In the genomic region with DNA sequence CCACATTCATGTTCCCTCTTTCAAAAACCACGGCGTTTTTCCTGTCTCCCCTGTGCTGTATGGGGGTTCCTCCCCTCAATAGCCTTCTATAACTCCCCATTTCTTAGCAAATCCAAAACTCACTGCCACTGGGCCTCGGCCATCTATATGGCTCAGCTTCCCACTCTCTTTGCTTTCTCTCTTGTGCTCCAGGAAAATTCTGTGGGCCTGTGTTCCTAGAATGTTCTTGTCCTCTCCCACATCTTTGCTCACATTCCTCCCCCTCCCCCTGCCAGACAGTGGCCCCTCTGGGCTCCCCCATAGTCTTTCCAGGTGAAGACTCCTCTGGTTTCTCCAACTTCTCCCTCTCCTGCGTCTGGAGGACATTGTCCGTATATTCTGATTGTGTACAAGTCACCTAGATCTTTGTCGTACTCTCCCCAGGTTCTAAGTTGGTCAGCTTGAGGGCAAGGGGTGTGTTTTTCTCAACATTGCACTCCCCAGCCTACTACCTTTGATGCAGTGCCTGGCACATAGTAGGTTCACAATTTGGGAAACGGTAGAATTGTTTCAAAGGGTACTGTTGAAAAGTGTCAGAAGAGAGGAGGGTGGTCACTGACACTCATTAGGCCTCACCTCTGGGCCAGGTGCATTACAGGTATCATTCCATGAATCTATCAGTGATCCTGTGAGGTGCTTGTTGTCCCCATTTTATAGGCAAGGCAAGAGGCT, we compare ENCODE assay signal across 12 cellular contexts. TPM values are rescaled to one million over a fixed set of nuclear protein-coding genes. Genes with fewer than 3 reads are reported as not detected.
DNase-seq lines count a peak whose midpoint lies in the region; ATAC-seq and TF ChIP-seq lines count a peak whose summit lies in the region.
"Had no signal": no experiment of that assay in that cellular context is flagged by ENCODE, and none has a peak within 500 bp of the region (broad histone marks: within the 10 kb centered on the region; RNA-seq: fewer than 3 reads in every experiment).

No MANE protein-coding gene starts in this region.

- ATAC-seq in natural killer cell (no peak), GM18909 (IDR thresholded peaks at IDR 0.05; ENCODE audit: poor library complexity, unreplicated experiment) (no peak), GM19397 (IDR thresholded peaks at IDR 0.05; ENCODE audit: unreplicated experiment) (no peak)

- H3K9me3 ChIP-seq in mammary epithelial cell (replicated peaks; ENCODE audit: insufficient read depth, low read length): no peaks in the 10 kb centered on the region
- no peaks in the 10 kb centered on the region for H3K9me3 ChIP-seq in transverse colon

- intact Hi-C loops in activated naive CD4-positive, alpha-beta T cell treated with anti-CD3 and anti-CD28 coated beads for 36 hours (cut with micrococcal nuclease): loop anchor here (5.0 to 10.0 kb wide), 5 partner anchors 263 to 1110 kb away; a partner anchor contains a TSS
- intact Hi-C loops in mammary epithelial cell (cut with micrococcal nuclease) (no loop called here), natural killer cell (cut with micrococcal nuclease) (loop anchor here (5.0 kb wide), 1 partner anchor 662 kb away; no protein-coding TSS in a partner anchor), transverse colon (cut with DNase I; ENCODE audit: low total_unique reads) (loop anchor here (10.0 kb wide), 1 partner anchor 60 kb away; a partner anchor contains a TSS)

- WGBS in mammary epithelial cell (ENCODE audit: low coverage, missing lambda C conversion rate): 75% methylated on average over 5 of the region's 7 CpGs
- WGBS in transverse colon (ENCODE audit: low coverage in 1 of 2), 2 donors: 86 to 89% methylated on average over 3 to 7 of the region's 7 CpGs

- CTCF ChIA-PET in activated naive CD4-positive, alpha-beta T cell treated with anti-CD3 and anti-CD28 coated beads for 36 hours (lab: Charles Lee): interaction anchor here (1.1 kb wide), 1 partner anchor 10 kb away, joined by 3 read pairs; no protein-coding TSS in a partner anchor
- CTCF ChIA-PET in mammary epithelial cell (lab: Charles Lee; ENCODE audit: low non-redundant PET): no interaction called here

- H3K4me2 ChIP-seq in mammary epithelial cell (ENCODE audit: insufficient read depth, low read depth, low read length): no peak overlapping the region

- DNase-seq in activated naive CD4-positive, alpha-beta T cell treated with anti-CD3 and anti-CD28 coated beads for 36 hours: no peak
- DNase-seq in activated naive CD4-positive, alpha-beta T cell treated with anti-CD3 and anti-CD28 coated beads, Interleukin-2, amount 50 U/mL, for 16 hours: no peak
- DNase-seq in mammary epithelial cell: no peak
- peak; percentile 7 for DNase-seq in natural killer cell
- DNase-seq in transverse colon: no peak
- no peak for DNase-seq in GM19240 (ENCODE audit: insufficient read length, low spot score)
- DNase-seq: activated T-cell treated with anti-CD3 and anti-CD28 coated beads, Interleukin-2, amount 50 U/mL, for 1 hour; dorsolateral prefrontal cortex; NCI-H446; SW 1271 had no signal

- no peak for TF ChIP-seq EP300 in transverse colon (IDR thresholded peaks at IDR 0.05; ENCODE audit: low read depth)

- no peak overlapping the region for H2AFZ ChIP-seq in mammary epithelial cell (ENCODE audit: low read depth, low read length)

- no TSS peak for BruUV-seq in mammary epithelial cell (replicated peaks; lab: Mats Ljungman, UMichigan)

- peaks cover 63% of the 10 kb centered on the region for H3K4me1 Mint-ChIP-seq in activated naive CD4-positive, alpha-beta T cell treated with anti-CD3 and anti-CD28 coated beads for 36 hours (ENCODE audit: low read depth)
- H3K4me1 Mint-ChIP-seq in natural killer cell: peaks cover 54 to 78% of the 10 kb centered on the region in 2 donors

- no peaks in the 10 kb centered on the region for H3K36me3 Mint-ChIP-seq in activated naive CD4-positive, alpha-beta T cell treated with anti-CD3 and anti-CD28 coated beads for 36 hours (ENCODE audit: low read depth)
- no peaks in the 10 kb centered on the region for H3K36me3 Mint-ChIP-seq in natural killer cell

- no peaks in the 10 kb centered on the region for H3K27me3 Mint-ChIP-seq in activated naive CD4-positive, alpha-beta T cell treated with anti-CD3 and anti-CD28 coated beads for 36 hours (ENCODE audit: low read depth)
- H3K27me3 Mint-ChIP-seq in natural killer cell (ENCODE audit: low read depth in 2 of 2): no peaks in the 10 kb centered on the region

- peaks cover 12% of the 10 kb centered on the region for H3K79me2 ChIP-seq in mammary epithelial cell (ENCODE audit: insufficient read depth, low read length)

- no peaks in the 10 kb centered on the region for H3K27me3 ChIP-seq in mammary epithelial cell (ENCODE audit: insufficient read depth, low read length)
- H3K27me3 ChIP-seq in transverse colon: no peaks in the 10 kb centered on the region
- H3K27me3 ChIP-seq: dorsolateral prefrontal cortex had no signal

- peaks cover 53% of the 10 kb centered on the region for H3K4me1 ChIP-seq in mammary epithelial cell (ENCODE audit: insufficient read depth, low read length)
- H3K4me1 ChIP-seq in transverse colon: peaks cover 40 to 84% (median 75%) of the 10 kb centered on the region in 4 donors

- H3K9me3 Mint-ChIP-seq in activated naive CD4-positive, alpha-beta T cell treated with anti-CD3 and anti-CD28 coated beads for 36 hours: no peaks in the 10 kb centered on the region
- no peaks in the 10 kb centered on the region for H3K9me3 Mint-ChIP-seq in natural killer cell

- TF ChIP-seq POLR2A in transverse colon (IDR thresholded peaks at IDR 0.05): no peak

- dilution Hi-C loops in mammary epithelial cell (cut with HindIII; ENCODE audit: low sequenced_read_pairs): loop anchor here (5.0 kb wide), 1 partner anchor 43 kb away; no protein-coding TSS in a partner anchor

- peak overlapping the region; percentile 20 for H3K27ac Mint-ChIP-seq in activated naive CD4-positive, alpha-beta T cell treated with anti-CD3 and anti-CD28 coated beads for 36 hours
- H3K27ac Mint-ChIP-seq in natural killer cell: peak overlapping the region; percentile 78 to 98

- H3K27ac ChIP-seq in mammary epithelial cell (ENCODE audit: insufficient read depth, low read depth, low read length): peak overlapping the region; percentile 58
- H3K27ac ChIP-seq in transverse colon: peak overlapping the region; percentile 99 to 100 (median 100)

- no peak overlapping the region for H3K4me3 Mint-ChIP-seq in activated naive CD4-positive, alpha-beta T cell treated with anti-CD3 and anti-CD28 coated beads for 36 hours
- peak overlapping the region; percentile 36 for H3K4me3 Mint-ChIP-seq in natural killer cell

- in situ Hi-C loops in mammary epithelial cell (cut with MboI; ENCODE audit: low sequenced_read_pairs in 2 of 2) (loop anchor here in 1 of 2 donors (5.0 to 10.0 kb wide), 3 partner anchors 42 to 90 kb away; a partner anchor contains a TSS), transverse colon (cut with MboI; ENCODE audit: low pct_ligation_motif_present in 1 of 4, low pct_unique_long_range_greater_than_20kb in 1 of 4, low sequenced_read_pairs in 3 of 4) (loop anchor here in 2 of 4 donors (10.0 kb wide), 2 partner anchors 60 to 80 kb away; a partner anchor contains a TSS)

- no peak overlapping the region for H3K4me3 ChIP-seq in mammary epithelial cell (replicated peaks in 1 of 3; ENCODE audit: insufficient read depth in 1 of 3, low read depth in 2 of 3, low read length in 3 of 3)
- H3K4me3 ChIP-seq in transverse colon: no peak overlapping the region
- H3K4me3 ChIP-seq: dorsolateral prefrontal cortex had no signal

- no peaks in the 10 kb centered on the region for H4K20me1 ChIP-seq in mammary epithelial cell (ENCODE audit: insufficient read depth, low read length)

- no peaks in the 10 kb centered on the region for H3K36me3 ChIP-seq in mammary epithelial cell (ENCODE audit: insufficient read depth, low read length)
- peaks cover 0 to 7% (median 1%) of the 10 kb centered on the region in 4 donors for H3K36me3 ChIP-seq in transverse colon

- TF ChIP-seq CTCF in mammary epithelial cell (conservative IDR thresholded peaks at IDR 0.05 in 1 of 2, IDR thresholded peaks at IDR 0.05 in 1 of 2; ENCODE audit: extremely low read depth in 1 of 2, insufficient read depth in 1 of 2, low read depth in 1 of 2, low read length in 2 of 2) (no peak), natural killer cell (IDR thresholded peaks at IDR 0.05) (no peak), transverse colon (IDR thresholded peaks at IDR 0.05) (no peak)

- H3K9ac ChIP-seq in mammary epithelial cell (ENCODE audit: insufficient read depth, low read length): no peak overlapping the region

RNA-seq across cellular contexts. Expression of a gene that starts 3.7 kb away (rescaled TPM):
- 1 to 10 TPM; 7.0 to 7.3 TPM for total RNA-seq in activated naive CD4-positive, alpha-beta T cell treated with anti-CD3 and anti-CD28 coated beads for 36 hours
- total RNA-seq in mammary epithelial cell (10 to 100 TPM; 20.7 to 28.8 TPM), natural killer cell (1,000 to 10,000 TPM; 1,579 to 2,725 (median 2,168) TPM), transverse colon (100 to 1,000 TPM; 469 to 701 (median 567) TPM)
- 19.1 TPM for polyA plus RNA-seq in mammary epithelial cell
- 22.7 TPM for polyA minus RNA-seq in mammary epithelial cell

RNA-seq across cellular contexts. Expression of a gene that starts 59.3 kb away (rescaled TPM):
- 10 to 100 TPM; 33.4 to 36.2 TPM for total RNA-seq in activated naive CD4-positive, alpha-beta T cell treated with anti-CD3 and anti-CD28 coated beads for 36 hours
- total RNA-seq in mammary epithelial cell (10 to 100 TPM; 58.8 to 98.6 TPM), natural killer cell (100 to 1,000 TPM in 2 of 3 donors, 10 to 100 TPM in 1; 86.2 to 126 (median 121) TPM), transverse colon (100 to 1,000 TPM; 125 to 252 (median 184) TPM)
- 111 TPM for polyA plus RNA-seq in mammary epithelial cell
- 158 TPM for polyA minus RNA-seq in mammary epithelial cell

Comparison
In these comparisons a context has a peak if more than half of its experiments do, and no peak if none do; other contexts are left out.
1. RNA of a gene that starts 3.7 kb away (total RNA-seq): 1,579 to 2,725 TPM in natural killer cell and 469 to 701 TPM in transverse colon; 20.7 to 28.8 TPM in mammary epithelial cell and 7.0 to 7.3 TPM in activated naive CD4-positive, alpha-beta T cell treated with anti-CD3 and anti-CD28 coated beads for 36 hours; every median in the first group is over 10 times any median in the second.